Comparison of ENCODE assay signal across 1 cellular context in genomic region chr2:42133771-42134195, GRCh38.
TF ChIP-seq lines count a peak whose summit lies in the region.

No MANE protein-coding gene starts in this region.

TF ChIP-seq in HepG2, 621 proteins besides CTCF, POLR2A, EP300 and RAD21 (continued from another document and continues in another):
- TF ChIP-seq PREB (CRISPR knock-in tag; IDR thresholded peaks at IDR 0.05) (no peak), ELF4 (CRISPR knock-in tag; IDR thresholded peaks at IDR 0.05; ENCODE audit: borderline replicate concordance) (no peak), ZBTB49 (CRISPR knock-in tag; IDR thresholded peaks at IDR 0.05; ENCODE audit: borderline replicate concordance) (no peak), RBM22 (optimal IDR thresholded peaks at IDR 0.05; ENCODE audit: low read length) (no peak), ZKSCAN1 (IDR thresholded peaks at IDR 0.05; ENCODE audit: low read length) (no peak), CENPX (CRISPR knock-in tag; IDR thresholded peaks at IDR 0.05) (no peak), ZNF75D (CRISPR knock-in tag; IDR thresholded peaks at IDR 0.05; ENCODE audit: borderline replicate concordance) (peak; percentile 44; the same call in 1 of the 2 replicates), DPF2 (CRISPR knock-in tag; IDR thresholded peaks at IDR 0.05; ENCODE audit: borderline replicate concordance, low read depth) (0 out of 2 replicates have a peak, but pooled peaks have one; percentile 21), TFAP4 (IDR thresholded peaks at IDR 0.05; ENCODE audit: borderline replicate concordance, low read depth) (no peak), ZNF101 (CRISPR knock-in tag; IDR thresholded peaks at IDR 0.05; ENCODE audit: borderline replicate concordance, low read depth) (no peak), ZNF766 (CRISPR knock-in tag; IDR thresholded peaks at IDR 0.05; ENCODE audit: borderline replicate concordance) (no peak), ZNF337 (CRISPR knock-in tag; IDR thresholded peaks at IDR 0.05; ENCODE audit: borderline replicate concordance, low read depth) (no peak), ZNF747 (CRISPR knock-in tag; IDR thresholded peaks at IDR 0.05; ENCODE audit: borderline replicate concordance) (0 out of 2 replicates have a peak, but pooled peaks have one; percentile 10), ZFP90 (CRISPR knock-in tag; IDR thresholded peaks at IDR 0.05; ENCODE audit: borderline replicate concordance) (no peak), NFRKB (IDR thresholded peaks at IDR 0.05) (no peak), ZFP37 (CRISPR knock-in tag; IDR thresholded peaks at IDR 0.05; ENCODE audit: borderline replicate concordance) (0 out of 2 replicates have a peak, but pooled peaks have one; percentile 64), FOSL2 (CRISPR knock-in tag; IDR thresholded peaks at IDR 0.05) (0 out of 2 replicates have a peak, but pooled peaks have one; percentile 15), PAF1 (CRISPR knock-in tag; IDR thresholded peaks at IDR 0.05) (no peak), SRSF9 (IDR thresholded peaks at IDR 0.05; ENCODE audit: borderline replicate concordance, insufficient read depth, low read depth, low read length, poor library complexity, severe bottlenecking) (no peak), SRY (CRISPR knock-in tag; IDR thresholded peaks at IDR 0.05) (0 out of 2 replicates have a peak, but pooled peaks have one; percentile 54), CEBPG (CRISPR knock-in tag; IDR thresholded peaks at IDR 0.05) (0 out of 2 replicates have a peak, but pooled peaks have one; percentile 2), KAT7 (CRISPR knock-in tag; IDR thresholded peaks at IDR 0.05; ENCODE audit: borderline replicate concordance) (0 out of 2 replicates have a peak, but pooled peaks have one; percentile 7), TARDBP (CRISPR knock-in tag; IDR thresholded peaks at IDR 0.05) (peak; percentile 60; the same call in 1 of the 2 replicates), GLI4 (CRISPR knock-in tag; IDR thresholded peaks at IDR 0.05; ENCODE audit: borderline replicate concordance) (no peak), CAMTA2 (CRISPR knock-in tag; IDR thresholded peaks at IDR 0.05; ENCODE audit: borderline replicate concordance) (0 out of 2 replicates have a peak, but pooled peaks have one; percentile 25), LBX2 (CRISPR knock-in tag; IDR thresholded peaks at IDR 0.05; ENCODE audit: borderline replicate concordance) (no peak), ZNF737 (CRISPR knock-in tag; IDR thresholded peaks at IDR 0.05; ENCODE audit: borderline replicate concordance) (no peak), MED1 (CRISPR knock-in tag; IDR thresholded peaks at IDR 0.05) (0 out of 2 replicates have a peak, but pooled peaks have one; percentile 22), NRL (CRISPR knock-in tag; IDR thresholded peaks at IDR 0.05; ENCODE audit: borderline replicate concordance) (no peak), NFATC3 (CRISPR knock-in tag; IDR thresholded peaks at IDR 0.05) (peak; percentile 64; the same call in 1 of the 2 replicates), TAF1 (CRISPR knock-in tag; IDR thresholded peaks at IDR 0.05) (no peak), ATM (IDR thresholded peaks at IDR 0.05; ENCODE audit: borderline replicate concordance) (no peak), ZNF276 (CRISPR knock-in tag; IDR thresholded peaks at IDR 0.05; ENCODE audit: low read depth) (no peak), STAG1 (CRISPR knock-in tag; IDR thresholded peaks at IDR 0.05) (no peak), CENPT (CRISPR knock-in tag; IDR thresholded peaks at IDR 0.05; ENCODE audit: low read depth) (no peak), RFX5 (IDR thresholded peaks at IDR 0.05; ENCODE audit: low read depth, low read length) (no peak), HNRNPLL (IDR thresholded peaks at IDR 0.05; ENCODE audit: low read depth, low read length, poor library complexity, severe bottlenecking) (no peak), ZNF788 (CRISPR knock-in tag; IDR thresholded peaks at IDR 0.05; ENCODE audit: borderline replicate concordance) (0 out of 2 replicates have a peak, but pooled peaks have one; percentile 47), ZNF576 (CRISPR knock-in tag; IDR thresholded peaks at IDR 0.05) (no peak), RELA (CRISPR knock-in tag; IDR thresholded peaks at IDR 0.05) (0 out of 2 replicates have a peak, but pooled peaks have one; percentile 38), MAF1 (CRISPR knock-in tag; IDR thresholded peaks at IDR 0.05; ENCODE audit: borderline replicate concordance) (no peak), ZNF292 (CRISPR knock-in tag; IDR thresholded peaks at IDR 0.05; ENCODE audit: borderline replicate concordance, low read depth) (no peak), ZNF3 (CRISPR knock-in tag; IDR thresholded peaks at IDR 0.05) (no peak), ZNF274 (CRISPR knock-in tag; IDR thresholded peaks at IDR 0.05) (peak; percentile 21; the same call in 1 of the 2 replicates), JARID2 (CRISPR knock-in tag; IDR thresholded peaks at IDR 0.05; ENCODE audit: insufficient replicate concordance) (no peak), HES4 (CRISPR knock-in tag; IDR thresholded peaks at IDR 0.05; ENCODE audit: borderline replicate concordance) (0 out of 2 replicates have a peak, but pooled peaks have one; percentile 21), ZNF44 (CRISPR knock-in tag; IDR thresholded peaks at IDR 0.05) (0 out of 2 replicates have a peak, but pooled peaks have one; percentile 40), ZBTB38 (CRISPR knock-in tag; IDR thresholded peaks at IDR 0.05) (peak; percentile 98)
- TF ChIP-seq, protein P1, sequence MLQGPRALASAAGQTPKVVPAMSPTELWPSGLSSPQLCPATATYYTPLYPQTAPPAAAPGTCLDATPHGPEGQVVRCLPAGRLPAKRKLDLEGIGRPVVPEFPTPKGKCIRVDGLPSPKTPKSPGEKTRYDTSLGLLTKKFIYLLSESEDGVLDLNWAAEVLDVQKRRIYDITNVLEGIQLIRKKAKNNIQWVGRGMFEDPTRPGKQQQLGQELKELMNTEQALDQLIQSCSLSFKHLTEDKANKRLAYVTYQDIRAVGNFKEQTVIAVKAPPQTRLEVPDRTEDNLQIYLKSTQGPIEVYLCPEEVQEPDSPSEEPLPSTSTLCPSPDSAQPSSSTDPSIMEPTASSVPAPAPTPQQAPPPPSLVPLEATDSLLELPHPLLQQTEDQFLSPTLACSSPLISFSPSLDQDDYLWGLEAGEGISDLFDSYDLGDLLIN (CRISPR knock-in tag; IDR thresholded peaks at IDR 0.05; ENCODE audit: borderline replicate concordance), result peak; percentile 3; the same call in 1 of the 2 replicates
- TF ChIP-seq, protein P2, sequence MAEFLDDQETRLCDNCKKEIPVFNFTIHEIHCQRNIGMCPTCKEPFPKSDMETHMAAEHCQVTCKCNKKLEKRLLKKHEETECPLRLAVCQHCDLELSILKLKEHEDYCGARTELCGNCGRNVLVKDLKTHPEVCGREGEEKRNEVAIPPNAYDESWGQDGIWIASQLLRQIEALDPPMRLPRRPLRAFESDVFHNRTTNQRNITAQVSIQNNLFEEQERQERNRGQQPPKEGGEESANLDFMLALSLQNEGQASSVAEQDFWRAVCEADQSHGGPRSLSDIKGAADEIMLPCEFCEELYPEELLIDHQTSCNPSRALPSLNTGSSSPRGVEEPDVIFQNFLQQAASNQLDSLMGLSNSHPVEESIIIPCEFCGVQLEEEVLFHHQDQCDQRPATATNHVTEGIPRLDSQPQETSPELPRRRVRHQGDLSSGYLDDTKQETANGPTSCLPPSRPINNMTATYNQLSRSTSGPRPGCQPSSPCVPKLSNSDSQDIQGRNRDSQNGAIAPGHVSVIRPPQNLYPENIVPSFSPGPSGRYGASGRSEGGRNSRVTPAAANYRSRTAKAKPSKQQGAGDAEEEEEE (CRISPR knock-in tag; IDR thresholded peaks at IDR 0.05; ENCODE audit: borderline replicate concordance), result no peak
- TF ChIP-seq, protein P3, sequence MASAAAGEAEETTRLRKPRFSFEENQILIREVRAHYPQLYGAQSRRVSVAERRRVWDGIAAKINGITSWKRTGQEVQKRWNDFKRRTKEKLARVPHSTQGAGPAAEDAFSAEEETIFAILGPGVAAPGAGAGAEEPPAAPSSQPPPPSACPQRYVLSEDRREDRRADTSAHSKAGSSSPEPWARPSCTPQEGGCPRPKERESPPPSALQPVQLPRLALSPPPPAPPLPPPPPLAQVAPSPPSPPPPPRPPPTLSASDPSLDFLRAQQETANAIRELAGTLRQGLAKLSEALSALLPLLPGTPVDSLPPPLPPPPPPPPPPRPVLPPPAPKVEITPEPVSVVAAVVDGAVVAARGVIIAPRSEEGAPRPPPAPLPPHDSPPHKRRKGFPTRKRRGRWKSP (CRISPR knock-in tag; IDR thresholded peaks at IDR 0.05), result no peak
- TF ChIP-seq, protein P4, sequence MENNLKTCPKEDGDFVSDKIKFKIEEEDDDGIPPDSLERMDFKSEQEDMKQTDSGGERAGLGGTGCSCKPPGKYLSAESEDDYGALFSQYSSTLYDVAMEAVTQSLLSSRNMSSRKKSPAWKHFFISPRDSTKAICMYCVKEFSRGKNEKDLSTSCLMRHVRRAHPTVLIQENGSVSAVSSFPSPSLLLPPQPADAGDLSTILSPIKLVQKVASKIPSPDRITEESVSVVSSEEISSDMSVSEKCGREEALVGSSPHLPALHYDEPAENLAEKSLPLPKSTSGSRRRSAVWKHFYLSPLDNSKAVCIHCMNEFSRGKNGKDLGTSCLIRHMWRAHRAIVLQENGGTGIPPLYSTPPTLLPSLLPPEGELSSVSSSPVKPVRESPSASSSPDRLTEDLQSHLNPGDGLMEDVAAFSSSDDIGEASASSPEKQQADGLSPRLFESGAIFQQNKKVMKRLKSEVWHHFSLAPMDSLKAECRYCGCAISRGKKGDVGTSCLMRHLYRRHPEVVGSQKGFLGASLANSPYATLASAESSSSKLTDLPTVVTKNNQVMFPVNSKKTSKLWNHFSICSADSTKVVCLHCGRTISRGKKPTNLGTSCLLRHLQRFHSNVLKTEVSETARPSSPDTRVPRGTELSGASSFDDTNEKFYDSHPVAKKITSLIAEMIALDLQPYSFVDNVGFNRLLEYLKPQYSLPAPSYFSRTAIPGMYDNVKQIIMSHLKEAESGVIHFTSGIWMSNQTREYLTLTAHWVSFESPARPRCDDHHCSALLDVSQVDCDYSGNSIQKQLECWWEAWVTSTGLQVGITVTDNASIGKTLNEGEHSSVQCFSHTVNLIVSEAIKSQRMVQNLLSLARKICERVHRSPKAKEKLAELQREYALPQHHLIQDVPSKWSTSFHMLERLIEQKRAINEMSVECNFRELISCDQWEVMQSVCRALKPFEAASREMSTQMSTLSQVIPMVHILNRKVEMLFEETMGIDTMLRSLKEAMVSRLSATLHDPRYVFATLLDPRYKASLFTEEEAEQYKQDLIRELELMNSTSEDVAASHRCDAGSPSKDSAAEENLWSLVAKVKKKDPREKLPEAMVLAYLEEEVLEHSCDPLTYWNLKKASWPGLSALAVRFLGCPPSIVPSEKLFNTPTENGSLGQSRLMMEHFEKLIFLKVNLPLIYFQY (CRISPR knock-in tag; IDR thresholded peaks at IDR 0.05; ENCODE audit: borderline replicate concordance), result no peak
- TF ChIP-seq, protein P5, sequence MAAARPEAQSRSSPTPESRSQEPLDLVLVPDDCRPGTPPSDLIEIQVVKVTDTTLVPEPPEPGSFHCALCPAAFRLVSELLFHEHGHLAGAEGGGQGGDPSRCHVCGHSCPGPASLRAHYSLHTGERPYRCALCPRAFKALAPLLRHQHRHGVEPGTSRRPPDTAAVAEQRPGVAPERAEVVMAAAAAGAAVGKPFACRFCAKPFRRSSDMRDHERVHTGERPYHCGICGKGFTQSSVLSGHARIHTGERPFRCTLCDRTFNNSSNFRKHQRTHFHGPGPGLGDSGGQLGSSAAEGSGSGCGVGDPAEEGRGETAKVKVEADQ (CRISPR knock-in tag; IDR thresholded peaks at IDR 0.05; ENCODE audit: borderline replicate concordance), result no peak
